18 cellular contexts compared by ENCODE assay signal in the genomic region with DNA sequence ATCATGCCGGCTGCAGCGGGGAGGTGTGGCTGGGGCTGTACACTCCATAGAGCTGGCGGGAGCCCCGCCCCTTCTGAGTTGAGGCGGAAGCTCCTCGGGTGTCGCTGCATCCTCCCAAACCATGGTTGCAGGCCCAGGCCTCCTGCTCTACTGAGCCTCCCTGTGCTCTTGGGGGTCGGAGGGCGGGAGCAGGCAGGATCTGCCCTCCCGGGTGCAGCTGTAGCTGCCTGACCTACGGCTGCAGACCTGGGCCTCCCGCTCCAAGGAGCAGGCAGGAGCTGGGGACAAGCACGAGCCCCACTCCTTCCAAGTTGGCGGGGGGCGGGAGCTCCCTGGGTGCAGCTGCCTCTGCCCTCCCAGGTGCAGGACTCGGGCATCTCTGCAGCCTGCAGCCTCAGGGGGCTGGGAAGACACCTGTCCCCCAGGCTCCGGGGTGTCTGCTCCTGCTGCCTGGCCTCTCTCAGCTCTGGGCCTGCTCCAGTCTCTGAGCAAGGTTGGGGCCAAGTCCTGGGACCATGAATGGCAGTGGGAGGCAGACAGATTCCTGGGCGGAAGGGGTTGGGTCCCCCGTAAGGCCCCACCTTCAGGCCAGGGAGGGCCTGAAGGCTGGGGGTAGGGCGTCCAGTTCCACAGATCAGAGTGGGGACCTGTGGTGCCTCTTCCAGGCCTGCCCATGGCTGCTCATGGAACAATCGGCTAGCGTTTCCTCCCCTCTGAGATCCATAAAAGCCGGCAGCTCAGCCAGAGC.
"Had no signal": no experiment of that assay in that cellular context is flagged by ENCODE, and none has a peak within 500 bp of the region (broad histone marks: within the 10 kb centered on the region; RNA-seq: fewer than 3 reads in every experiment).

No MANE protein-coding gene starts in this region.

- H3K36me3 ChIP-seq: breast epithelium, esophagus squamous epithelium, right lobe of liver, stomach had no signal

- H3K27ac Mint-ChIP-seq: activated CD8-positive, alpha-beta T cell treated with anti-CD3 and anti-CD28 coated beads for 36 hours; immature natural killer cell; naive thymus-derived CD4-positive, alpha-beta T cell; progenitor cell of endocrine pancreas; T-helper 2 cell treated with Interferon-gamma antibody and Interleukin-4, amounts not matched to agents 5 μg/mL and 100 μg/mL, for 36 hours had no signal

- H3K36me3 Mint-ChIP-seq: immature natural killer cell; naive thymus-derived CD4-positive, alpha-beta T cell had no signal

- H3K9me3 ChIP-seq: breast epithelium, esophagus squamous epithelium, right lobe of liver, stomach had no signal

- H3K4me3 Mint-ChIP-seq: activated CD8-positive, alpha-beta T cell treated with anti-CD3 and anti-CD28 coated beads for 36 hours; immature natural killer cell; naive thymus-derived CD4-positive, alpha-beta T cell; T-helper 2 cell treated with Interferon-gamma antibody and Interleukin-4, amounts not matched to agents 5 μg/mL and 100 μg/mL, for 36 hours had no signal

- ATAC-seq: activated CD8-positive, alpha-beta T cell treated with anti-CD3 and anti-CD28 coated beads for 36 hours; left colon; naive thymus-derived CD4-positive, alpha-beta T cell had no signal

- H3K27me3 Mint-ChIP-seq: progenitor cell of endocrine pancreas had no signal

- DNase-seq: activated CD4-positive, alpha-beta T cell treated with anti-CD3 and anti-CD28 coated beads for 1 hour; activated CD8-positive, alpha-beta memory T cell treated with anti-CD3 and anti-CD28 coated beads, Interleukin-2, amount 50 U/mL, for 4 hours; activated CD8-positive, alpha-beta T cell treated with anti-CD3 and anti-CD28 coated beads for 36 hours; activated naive CD4-positive, alpha-beta T cell; aorta; dorsolateral prefrontal cortex; esophagus squamous epithelium; foreskin fibroblast; immature natural killer cell; left colon; naive thymus-derived CD4-positive, alpha-beta T cell; nucleus accumbens; right lobe of liver; stimulated activated CD4-positive, alpha-beta T cell treated with anti-CD3 and anti-CD28 coated beads, Interleukin-2, amount 100 ng/mL, for 24 hours; stomach had no signal

- H3K27ac ChIP-seq: breast epithelium, dorsolateral prefrontal cortex, esophagus squamous epithelium, right lobe of liver, stomach had no signal

- H3K9me3 Mint-ChIP-seq: activated CD8-positive, alpha-beta T cell treated with anti-CD3 and anti-CD28 coated beads for 36 hours; immature natural killer cell; naive thymus-derived CD4-positive, alpha-beta T cell; T-helper 2 cell treated with Interferon-gamma antibody and Interleukin-4, amounts not matched to agents 5 μg/mL and 100 μg/mL, for 36 hours had no signal

- H3K27me3 ChIP-seq: breast epithelium, dorsolateral prefrontal cortex, right lobe of liver had no signal

- H3K4me3 ChIP-seq: breast epithelium, dorsolateral prefrontal cortex, esophagus squamous epithelium, right lobe of liver, stomach had no signal

- H3K4me1 ChIP-seq: breast epithelium, right lobe of liver had no signal

- H3K4me1 Mint-ChIP-seq: immature natural killer cell had no signal
